ENCODE assay signal across 24 cellular contexts in genomic region chr1:93546162-93546863, GRCh38.
"Had no signal": no experiment of that assay in that cellular context is flagged by ENCODE, and none has a peak within 500 bp of the region (broad histone marks: within the 10 kb centered on the region; RNA-seq: fewer than 3 reads in every experiment).

No MANE protein-coding gene starts in this region.

- ATAC-seq: HepG2, Panc1, PC-3, SK-N-SH treated with all-trans-retinoic acid at 6 μM for 48 hours had no signal

- H3K27ac ChIP-seq: RWPE1, SJCRH30 had no signal

- H3K9me3 ChIP-seq: MG63, SJCRH30 had no signal

- H3K36me3 ChIP-seq: MG63 had no signal

- H3K4me3 ChIP-seq: MG63, SJCRH30 had no signal

- DNase-seq: IMR-90, KG1, MG63, NCI-H1092, NCI-H1105 treated with DMSO at 0.1 percent for 48 hours, NCI-H1417 treated with DMSO at 0.1 percent for 48 hours, NCI-H146, NCI-H1694 treated with DMSO at 0.1 percent for 48 hours, NCI-H1930, NCI-H2081 treated with DMSO at 0.1 percent for 48 hours, NCI-H2171, NCI-H226, NCI-H446, NCI-H510A, NCI-H524 treated with DMSO at 0.1 percent for 48 hours, NCI-H69, NCI-H774, PC-3, SHP77, SJCRH30 had no signal
